10 cellular contexts compared by ENCODE assay signal in genomic region chr11:102139081-102139498, GRCh38. TPM values are rescaled to one million over a fixed set of nuclear protein-coding genes. Genes with fewer than 3 reads are reported as not detected.
DNase-seq lines count a peak whose midpoint lies in the region; ATAC-seq and TF ChIP-seq lines count a peak whose summit lies in the region.
"Had no signal": no experiment of that assay in that cellular context is flagged by ENCODE, and none has a peak within 500 bp of the region (broad histone marks: within the 10 kb centered on the region; RNA-seq: fewer than 3 reads in every experiment).

No MANE protein-coding gene starts in this region.

- H3K36me3 ChIP-seq in heart right ventricle (no peaks in the 10 kb centered on the region), rectal smooth muscle tissue (ENCODE audit: control insufficient read depth, insufficient read depth, low read length) (no peaks in the 10 kb centered on the region), suprapubic skin (no peaks in the 10 kb centered on the region)

- H3K9me3 ChIP-seq in heart right ventricle (peaks cover 0 to 8% (median 0%) of the 10 kb centered on the region in 11 donors), suprapubic skin (no peaks in the 10 kb centered on the region)

- no peaks in the 10 kb centered on the region for H3K27me3 ChIP-seq in heart right ventricle
- H3K27me3 ChIP-seq in rectal smooth muscle tissue (ENCODE audit: control insufficient read depth, insufficient read depth, low read length), result no peaks in the 10 kb centered on the region
- H3K27me3 ChIP-seq in suprapubic skin, result no peaks in the 10 kb centered on the region

- TF ChIP-seq EP300 in suprapubic skin (IDR thresholded peaks at IDR 0.05), result no peak

- 10 to 14% methylated on average over 3 of the region's 3 CpGs for WGBS in heart right ventricle, 2 donors
- WGBS in suprapubic skin, result 16% methylated on average over 3 of the region's 3 CpGs

- H3K4me1 ChIP-seq in heart right ventricle (peaks cover 0 to 61% (median 35%) of the 10 kb centered on the region in 9 donors), rectal smooth muscle tissue (ENCODE audit: control insufficient read depth, insufficient read depth, low read length) (peaks cover 14% of the 10 kb centered on the region), suprapubic skin (peaks cover 27% of the 10 kb centered on the region)

- peaks cover 5% of the 10 kb centered on the region for H3K27me3 Mint-ChIP-seq in activated naive CD8-positive, alpha-beta T cell treated with anti-CD3 and anti-CD28 coated beads, Interleukin-2, amount 50 U/mL, for 24 hours

- H3K4me3 ChIP-seq in heart right ventricle, result peak overlapping the region in 1 of 10 donors; percentile 13
- no peak overlapping the region for H3K4me3 ChIP-seq in rectal smooth muscle tissue (ENCODE audit: low read length)
- H3K4me3 ChIP-seq in suprapubic skin, result no peak overlapping the region

- no peak overlapping the region for H3K9ac ChIP-seq in rectal smooth muscle tissue (ENCODE audit: low read length)

- no peak overlapping the region for H3K27ac Mint-ChIP-seq in activated naive CD8-positive, alpha-beta T cell treated with anti-CD3 and anti-CD28 coated beads, Interleukin-2, amount 50 U/mL, for 24 hours
- H3K27ac Mint-ChIP-seq: activated naive CD8-positive, alpha-beta T cell treated with anti-CD3 and anti-CD28 coated beads, Interleukin-2, amount 10 ng/mL, durations not matched to agents 7 days and 5 days had no signal

- H3K4me1 Mint-ChIP-seq in activated naive CD8-positive, alpha-beta T cell treated with anti-CD3 and anti-CD28 coated beads, Interleukin-2, amount 50 U/mL, for 24 hours, result no peaks in the 10 kb centered on the region
- H3K4me1 Mint-ChIP-seq: activated naive CD8-positive, alpha-beta T cell treated with anti-CD3 and anti-CD28 coated beads, Interleukin-2, amount 10 ng/mL, durations not matched to agents 7 days and 5 days had no signal

- peak; percentile 60 to 90 (median 82) for ATAC-seq in heart right ventricle
- ATAC-seq in activated naive CD8-positive, alpha-beta T cell treated with anti-CD3 and anti-CD28 coated beads, Interleukin-2, amount 50 U/mL, for 24 hours, result no peak

- no peaks in the 10 kb centered on the region for H3K36me3 Mint-ChIP-seq in activated naive CD8-positive, alpha-beta T cell treated with anti-CD3 and anti-CD28 coated beads, Interleukin-2, amount 50 U/mL, for 24 hours (ENCODE audit: low read depth)
- H3K36me3 Mint-ChIP-seq: activated naive CD8-positive, alpha-beta T cell treated with anti-CD3 and anti-CD28 coated beads, Interleukin-2, amount 10 ng/mL, durations not matched to agents 7 days and 5 days had no signal

- H3K27ac ChIP-seq in heart right ventricle (peak overlapping the region; percentile 5 to 72 (median 57)), rectal smooth muscle tissue (ENCODE audit: low read depth, low read length) (peak overlapping the region; percentile 8), suprapubic skin (no peak overlapping the region)

- TF ChIP-seq CTCF in heart right ventricle (IDR thresholded peaks at IDR 0.05) (no peak), suprapubic skin (IDR thresholded peaks at IDR 0.05) (no peak)

- DNase-seq in GM04503 (ENCODE audit: low read depth), result peak; percentile 68
- DNase-seq in amniotic epithelial cell (ENCODE audit: low read depth), result peak; percentile 81
- DNase-seq in heart right ventricle, result peak in 1 of 2 donors; percentile 51
- no peak for DNase-seq in activated naive CD8-positive, alpha-beta T cell treated with anti-CD3 and anti-CD28 coated beads, Interleukin-2, amount 50 U/mL, for 24 hours
- no peak for DNase-seq in NCI-H345 (lab: John Stamatoyannopoulos, UW)
- DNase-seq in suprapubic skin (ENCODE audit: low spot score in 2 of 2), result no peak
- no peak for DNase-seq in GOT3 (lab: John Stamatoyannopoulos, UW)
- DNase-seq: activated naive CD8-positive, alpha-beta T cell treated with anti-CD3 and anti-CD28 coated beads, Interleukin-2, amount 10 ng/mL, durations not matched to agents 7 days and 5 days; NCI-H2081 had no signal

- intact Hi-C loops in heart right ventricle (cut with DNase I), result no loop called here

- TF ChIP-seq POLR2A in suprapubic skin (IDR thresholded peaks at IDR 0.05), result no peak

- no peaks in the 10 kb centered on the region for H3K9me3 Mint-ChIP-seq in activated naive CD8-positive, alpha-beta T cell treated with anti-CD3 and anti-CD28 coated beads, Interleukin-2, amount 50 U/mL, for 24 hours
- H3K9me3 Mint-ChIP-seq: activated naive CD8-positive, alpha-beta T cell treated with anti-CD3 and anti-CD28 coated beads, Interleukin-2, amount 10 ng/mL, durations not matched to agents 7 days and 5 days had no signal

- H3K4me3 Mint-ChIP-seq in activated naive CD8-positive, alpha-beta T cell treated with anti-CD3 and anti-CD28 coated beads, Interleukin-2, amount 50 U/mL, for 24 hours, result no peak overlapping the region
- H3K4me3 Mint-ChIP-seq: activated naive CD8-positive, alpha-beta T cell treated with anti-CD3 and anti-CD28 coated beads, Interleukin-2, amount 10 ng/mL, durations not matched to agents 7 days and 5 days had no signal

RNA-seq across cellular contexts. Expression of gene YAP1, which starts 28.8 kb away (rescaled TPM):
- total RNA-seq in heart right ventricle (10 to 100 TPM; 56.5 to 91.3 (median 68.7) TPM), suprapubic skin (100 to 1,000 TPM; 226 to 310 (median 252) TPM)
- 10 to 100 TPM; 15.7 to 19.8 TPM for polyA plus RNA-seq in heart right ventricle

Comparison
In these comparisons a context has a peak if more than half of its experiments do, and no peak if none do; other contexts are left out.
1. DNase-seq: peak in GM04503 (single experiment) and amniotic epithelial cell (single experiment); none in activated naive CD8-positive, alpha-beta T cell treated with anti-CD3 and anti-CD28 coated beads, Interleukin-2, amount 50 U/mL, for 24 hours (single experiment), NCI-H345 (single experiment), suprapubic skin (0 of 2) and GOT3 (single experiment).